Comparison of ENCODE assay signal across 9 cellular contexts in genomic region chr16:3129137-3130131, GRCh38. TPM values are rescaled to one million over a fixed set of nuclear protein-coding genes. Genes with fewer than 3 reads are reported as not detected.
DNase-seq lines count a peak whose midpoint lies in the region; ATAC-seq lines count a peak whose summit lies in the region.
"Had no signal": no experiment of that assay in that cellular context is flagged by ENCODE, and none has a peak within 500 bp of the region (broad histone marks: within the 10 kb centered on the region; RNA-seq: fewer than 3 reads in every experiment).

No MANE protein-coding gene starts in this region.

- intact Hi-C loops in left cardiac atrium (cut with DNase I) = loop anchor here in 1 of 2 donors (2.0 to 5.0 kb wide), 2 partner anchors 71 to 102 kb away; no protein-coding TSS in a partner anchor

- peak overlapping the region; percentile 94 for H3K4me3 ChIP-seq in CD4-positive, CD25-positive, alpha-beta regulatory T cell (ENCODE audit: low read depth, low read length)
- H3K4me3 ChIP-seq in adipocyte (ENCODE audit: low read length) = peak overlapping the region; percentile 80

- peak; percentile 78 to 94 (median 89) for DNase-seq in CD4-positive, CD25-positive, alpha-beta regulatory T cell
- DNase-seq in NCI-H1105 treated with DMSO at 0.1 percent for 48 hours (lab: John Stamatoyannopoulos, UW) = peak; percentile 64
- DNase-seq in SKM-1 treated with dmso at 0.1 percent for 144 hours (lab: John Stamatoyannopoulos, UW; ENCODE audit: unreplicated experiment) = peak; percentile 93
- peak; percentile 94 for DNase-seq in adipocyte (ENCODE audit: low read depth)
- DNase-seq in left cardiac atrium = peak; percentile 76
- DNase-seq in putamen (ENCODE audit: low spot score) = peak; percentile 87

- peak overlapping the region; percentile 71 to 94 (median 91) for H3K27ac Mint-ChIP-seq in CD4-positive, CD25-positive, alpha-beta regulatory T cell

- H3K9me3 Mint-ChIP-seq in CD4-positive, CD25-positive, alpha-beta regulatory T cell = peaks cover 0 to 1% (median 0%) of the 10 kb centered on the region in 7 donors

- no peaks in the 10 kb centered on the region for H3K27me3 ChIP-seq in CD4-positive, CD25-positive, alpha-beta regulatory T cell (ENCODE audit: control insufficient read depth, insufficient read depth, low read length)
- no peaks in the 10 kb centered on the region for H3K27me3 ChIP-seq in adipocyte (replicated peaks; ENCODE audit: control insufficient read depth, insufficient read depth, low read length)

- H3K27me3 Mint-ChIP-seq in CD4-positive, CD25-positive, alpha-beta regulatory T cell = no peaks in the 10 kb centered on the region

- peak overlapping the region; percentile 81 for H3K9ac ChIP-seq in adipocyte (ENCODE audit: low read length)

- peak overlapping the region; percentile 63 for H3K27ac ChIP-seq in CD4-positive, CD25-positive, alpha-beta regulatory T cell (ENCODE audit: insufficient read depth, low read length, poor library complexity, severe bottlenecking)

- H3K9me3 ChIP-seq in CD4-positive, CD25-positive, alpha-beta regulatory T cell (ENCODE audit: control insufficient read depth in 2 of 2, low read length in 2 of 2) = no peaks in the 10 kb centered on the region
- no peaks in the 10 kb centered on the region for H3K9me3 ChIP-seq in adipocyte (ENCODE audit: control insufficient read depth, low read length)

- ATAC-seq in CD4-positive, CD25-positive, alpha-beta regulatory T cell (ENCODE audit: low read depth in 2 of 2) = peak; percentile 77 to 79
- ATAC-seq in GM19467 (IDR thresholded peaks at IDR 0.05; ENCODE audit: unreplicated experiment) (peak; percentile 56), left cardiac atrium (peak; percentile 68 to 79), HG03139 (IDR thresholded peaks at IDR 0.05; ENCODE audit: unreplicated experiment) (no peak)

- H3K4me1 Mint-ChIP-seq in CD4-positive, CD25-positive, alpha-beta regulatory T cell = peaks cover 16 to 60% (median 39%) of the 10 kb centered on the region in 4 donors

- no peaks in the 10 kb centered on the region for H3K36me3 ChIP-seq in CD4-positive, CD25-positive, alpha-beta regulatory T cell (ENCODE audit: control insufficient read depth, insufficient read depth, low read length)
- H3K36me3 ChIP-seq in adipocyte (ENCODE audit: control insufficient read depth, insufficient read depth, low read length, severe bottlenecking) = peaks cover 10% of the 10 kb centered on the region

- peaks cover 4% of the 10 kb centered on the region for H3K36me3 Mint-ChIP-seq in CD4-positive, CD25-positive, alpha-beta regulatory T cell

- peaks cover 40% of the 10 kb centered on the region for H3K4me1 ChIP-seq in CD4-positive, CD25-positive, alpha-beta regulatory T cell (ENCODE audit: control insufficient read depth, insufficient read depth, low read length, poor library complexity, severe bottlenecking)
- peaks cover 22% of the 10 kb centered on the region for H3K4me1 ChIP-seq in adipocyte (ENCODE audit: control insufficient read depth, insufficient read depth, low read length)

- peak overlapping the region; percentile 88 to 96 (median 93) for H3K4me3 Mint-ChIP-seq in CD4-positive, CD25-positive, alpha-beta regulatory T cell

RNA-seq across cellular contexts. Expression of gene ZNF213, which starts 5.4 kb away (rescaled TPM):
- 3.8 TPM for total RNA-seq in CD4-positive, CD25-positive, alpha-beta regulatory T cell
- 1 to 10 TPM; 1.9 to 2.3 (median 2.1) TPM for polyA plus RNA-seq in CD4-positive, CD25-positive, alpha-beta regulatory T cell
- 1 to 10 TPM; 6.5 to 6.7 TPM for total RNA-seq in left cardiac atrium

RNA-seq across cellular contexts. Expression of gene ZNF205, which starts 17.0 kb away (rescaled TPM):
- not detected for total RNA-seq in CD4-positive, CD25-positive, alpha-beta regulatory T cell
- not detected for polyA plus RNA-seq in CD4-positive, CD25-positive, alpha-beta regulatory T cell
- 1 to 10 TPM; 7.0 to 7.2 TPM for total RNA-seq in left cardiac atrium

RNA-seq across cellular contexts. Expression of gene ZSCAN10, which starts 30.3 kb away (rescaled TPM):
- total RNA-seq in CD4-positive, CD25-positive, alpha-beta regulatory T cell = 0.81 TPM
- not detected for polyA plus RNA-seq in CD4-positive, CD25-positive, alpha-beta regulatory T cell
- not detected for total RNA-seq in left cardiac atrium
- polyA plus RNA-seq: adipose tissue had no signal

RNA-seq across cellular contexts. Expression of gene OR1F1, which starts 58.6 kb away (rescaled TPM):
- not detected for total RNA-seq in CD4-positive, CD25-positive, alpha-beta regulatory T cell
- polyA plus RNA-seq in CD4-positive, CD25-positive, alpha-beta regulatory T cell = under 1 TPM in 3 of 4 donors, not detected in 1; 0.20 to 0.70 (median 0.61) TPM
- not detected for total RNA-seq in left cardiac atrium
- polyA plus RNA-seq: adipose tissue had no signal
